Comparison of ENCODE assay signal across 24 cellular contexts in the genomic region with DNA sequence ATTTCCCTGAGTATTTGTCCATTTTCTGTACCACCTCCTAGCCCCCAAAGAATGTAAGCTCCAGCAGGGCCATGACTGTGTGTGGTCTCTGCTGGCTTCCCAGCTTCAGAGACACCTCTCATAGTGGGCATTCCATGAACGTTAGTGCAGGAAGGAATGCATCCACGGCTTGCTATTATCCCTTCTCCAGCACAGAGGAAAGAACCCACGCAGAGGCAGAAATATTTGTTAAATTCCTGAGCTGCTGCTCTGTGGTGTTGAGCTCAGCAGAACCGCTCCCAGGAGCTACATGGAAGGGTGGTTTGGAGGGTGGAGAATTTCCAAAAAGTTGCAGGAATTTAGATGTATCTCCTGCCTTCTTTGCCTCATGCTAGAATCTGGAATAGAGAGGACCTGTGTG.
DNase-seq lines count a peak whose midpoint lies in the region; ATAC-seq and TF ChIP-seq lines count a peak whose summit lies in the region.
"Had no signal": no experiment of that assay in that cellular context is flagged by ENCODE, and none has a peak within 500 bp of the region (broad histone marks: within the 10 kb centered on the region; RNA-seq: fewer than 3 reads in every experiment).

No MANE protein-coding gene starts in this region.

- H3K9ac ChIP-seq in adipocyte (ENCODE audit: low read length) = no peak overlapping the region
- H3K9ac ChIP-seq: parathyroid adenoma had no signal

- H3K36me3 ChIP-seq in adipocyte (ENCODE audit: control insufficient read depth, insufficient read depth, low read length, severe bottlenecking) = no peaks in the 10 kb centered on the region
- H3K36me3 ChIP-seq in ascending aorta = no peaks in the 10 kb centered on the region
- H3K36me3 ChIP-seq: heart right ventricle, Peyer's patch had no signal

- no peak for ATAC-seq in HG02678 (IDR thresholded peaks at IDR 0.05; ENCODE audit: unreplicated experiment)
- ATAC-seq in activated CD8-positive, alpha-beta T cell treated with anti-CD3 and anti-CD28 coated beads for 36 hours = no peak
- ATAC-seq: activated T-cell treated with anti-CD3 and anti-CD28 coated beads, Interleukin-2, amount 50 U/mL, for 4 hours; heart right ventricle; HepG2; sciatic nerve had no signal

- H3K9me3 ChIP-seq in adipocyte (ENCODE audit: control insufficient read depth, low read length) = no peaks in the 10 kb centered on the region
- no peaks in the 10 kb centered on the region for H3K9me3 ChIP-seq in ascending aorta
- H3K9me3 ChIP-seq: heart right ventricle, Peyer's patch had no signal

- H3K27ac Mint-ChIP-seq in osteocyte (ENCODE audit: unreplicated experiment) = peak overlapping the region; percentile 29
- no peak overlapping the region for H3K27ac Mint-ChIP-seq in activated CD8-positive, alpha-beta T cell treated with anti-CD3 and anti-CD28 coated beads for 36 hours
- H3K27ac Mint-ChIP-seq: activated naive CD4-positive, alpha-beta T cell treated with anti-CD3 and anti-CD28 coated beads for 36 hours; naive B cell had no signal

- H3K4me3 ChIP-seq in adipocyte (ENCODE audit: low read length) = no peak overlapping the region
- no peak overlapping the region for H3K4me3 ChIP-seq in ascending aorta
- H3K4me3 ChIP-seq: heart right ventricle, Peyer's patch had no signal

- H3K36me3 Mint-ChIP-seq in osteocyte (ENCODE audit: unreplicated experiment) = no peaks in the 10 kb centered on the region
- H3K36me3 Mint-ChIP-seq in activated CD8-positive, alpha-beta T cell treated with anti-CD3 and anti-CD28 coated beads for 36 hours (ENCODE audit: low read depth) = no peaks in the 10 kb centered on the region
- H3K36me3 Mint-ChIP-seq: brain; CD8-positive, alpha-beta memory T cell; naive B cell had no signal

- no peak overlapping the region for H3K27ac ChIP-seq in ascending aorta
- H3K27ac ChIP-seq: heart right ventricle, parathyroid adenoma, Peyer's patch had no signal

- POLR2A ChIA-PET in GM10248 (lab: Yijun Ruan, JAX) = no interaction called here
- POLR2A ChIA-PET in activated CD8-positive, alpha-beta T cell treated with anti-CD3 and anti-CD28 coated beads for 36 hours (lab: Charles Lee) = no interaction called here

- no peak for TF ChIP-seq CTCF in osteocyte (IDR thresholded peaks at IDR 0.05)
- no peak for TF ChIP-seq CTCF in ascending aorta (IDR thresholded peaks at IDR 0.05)
- no peak for TF ChIP-seq CTCF in GM10248 (IDR thresholded peaks at IDR 0.05; ENCODE audit: control extremely low read depth, extremely low read depth, low read depth, missing control alignments)
- TF ChIP-seq CTCF in activated CD8-positive, alpha-beta T cell treated with anti-CD3 and anti-CD28 coated beads for 36 hours (IDR thresholded peaks at IDR 0.05) = no peak

- H3K27me3 ChIP-seq in adipocyte (replicated peaks; ENCODE audit: control insufficient read depth, insufficient read depth, low read length) (peaks cover 9% of the 10 kb centered on the region), ascending aorta (no peaks in the 10 kb centered on the region)
- H3K27me3 ChIP-seq: Peyer's patch had no signal

- H3K4me3 Mint-ChIP-seq in osteocyte (ENCODE audit: unreplicated experiment) = no peak overlapping the region
- H3K4me3 Mint-ChIP-seq in activated CD8-positive, alpha-beta T cell treated with anti-CD3 and anti-CD28 coated beads for 36 hours = no peak overlapping the region
- H3K4me3 Mint-ChIP-seq: activated naive CD4-positive, alpha-beta T cell treated with anti-CD3 and anti-CD28 coated beads for 36 hours; activated T-cell treated with anti-CD3 and anti-CD28 coated beads, Interleukin-2, amount 50 U/mL, for 4 hours; brain; CD8-positive, alpha-beta memory T cell; naive B cell had no signal

- H3K4me1 ChIP-seq in adipocyte (ENCODE audit: control insufficient read depth, insufficient read depth, low read length) = no peaks in the 10 kb centered on the region
- H3K4me1 ChIP-seq in ascending aorta = no peaks in the 10 kb centered on the region
- H3K4me1 ChIP-seq: heart right ventricle, parathyroid adenoma, Peyer's patch had no signal

- CTCF ChIA-PET in GM10248 (lab: Yijun Ruan, JAX) = no interaction called here
- CTCF ChIA-PET in activated CD8-positive, alpha-beta T cell treated with anti-CD3 and anti-CD28 coated beads for 36 hours (lab: Charles Lee) = no interaction called here

- H3K27me3 Mint-ChIP-seq in osteocyte (ENCODE audit: unreplicated experiment) = no peaks in the 10 kb centered on the region
- peaks cover 3% of the 10 kb centered on the region for H3K27me3 Mint-ChIP-seq in activated CD8-positive, alpha-beta T cell treated with anti-CD3 and anti-CD28 coated beads for 36 hours
- H3K27me3 Mint-ChIP-seq: brain had no signal

- H3K9me3 Mint-ChIP-seq in osteocyte (ENCODE audit: unreplicated experiment) = no peaks in the 10 kb centered on the region
- H3K9me3 Mint-ChIP-seq in activated CD8-positive, alpha-beta T cell treated with anti-CD3 and anti-CD28 coated beads for 36 hours = no peaks in the 10 kb centered on the region
- H3K9me3 Mint-ChIP-seq: activated naive CD4-positive, alpha-beta T cell treated with anti-CD3 and anti-CD28 coated beads for 36 hours; activated T-cell treated with anti-CD3 and anti-CD28 coated beads, Interleukin-2, amount 50 U/mL, for 4 hours; brain; CD8-positive, alpha-beta memory T cell; naive B cell had no signal

- H3K4me1 Mint-ChIP-seq in osteocyte (ENCODE audit: unreplicated experiment) = peaks cover 27% of the 10 kb centered on the region
- H3K4me1 Mint-ChIP-seq in activated CD8-positive, alpha-beta T cell treated with anti-CD3 and anti-CD28 coated beads for 36 hours (ENCODE audit: low read depth) = no peaks in the 10 kb centered on the region
- H3K4me1 Mint-ChIP-seq: CD8-positive, alpha-beta memory T cell; naive B cell had no signal

- DNase-seq in EH (ENCODE audit: low read depth) = peak; percentile 76
- peak; percentile 6 for DNase-seq in adipocyte (ENCODE audit: low read depth)
- peak; percentile 21 for DNase-seq in iPS-NIHi7 (ENCODE audit: extremely low spot score)
- DNase-seq in osteocyte (ENCODE audit: extremely low spot score, unreplicated experiment) = no peak
- DNase-seq in ascending aorta (ENCODE audit: low spot score in 2 of 2) = no peak
- DNase-seq in GM10248 (ENCODE audit: extremely low spot score) = no peak
- no peak for DNase-seq in activated CD8-positive, alpha-beta T cell treated with anti-CD3 and anti-CD28 coated beads for 36 hours
- DNase-seq: activated CD4-positive, CD25-positive, alpha-beta regulatory T cell; activated naive CD4-positive, alpha-beta T cell treated with anti-CD3 and anti-CD28 coated beads for 36 hours; activated T-cell treated with anti-CD3 and anti-CD28 coated beads, Interleukin-2, amount 50 U/mL, for 4 hours; CD8-positive, alpha-beta memory T cell; cortex of kidney; DMS53; heart right ventricle; mammary epithelial cell; naive B cell; NCI-H510A treated with DMSO at 0.1 percent for 48 hours; Peyer's patch; stimulated activated naive CD4-positive, alpha-beta T cell had no signal

- intact Hi-C loops in ascending aorta (cut with DNase I) = no loop called here
- intact Hi-C loops in activated CD8-positive, alpha-beta T cell treated with anti-CD3 and anti-CD28 coated beads for 36 hours (cut with micrococcal nuclease) = no loop called here

Comparison
In these comparisons a context has a peak if more than half of its experiments do, and no peak if none do; other contexts are left out.
1. DNase-seq: peak in EH (single experiment), adipocyte (single experiment) and iPS-NIHi7 (single experiment); none in osteocyte (single experiment), ascending aorta (0 of 2), GM10248 (single experiment) and activated CD8-positive, alpha-beta T cell treated with anti-CD3 and anti-CD28 coated beads for 36 hours (single experiment).